ENCODE assay signal across 24 cellular contexts in the genomic region with DNA sequence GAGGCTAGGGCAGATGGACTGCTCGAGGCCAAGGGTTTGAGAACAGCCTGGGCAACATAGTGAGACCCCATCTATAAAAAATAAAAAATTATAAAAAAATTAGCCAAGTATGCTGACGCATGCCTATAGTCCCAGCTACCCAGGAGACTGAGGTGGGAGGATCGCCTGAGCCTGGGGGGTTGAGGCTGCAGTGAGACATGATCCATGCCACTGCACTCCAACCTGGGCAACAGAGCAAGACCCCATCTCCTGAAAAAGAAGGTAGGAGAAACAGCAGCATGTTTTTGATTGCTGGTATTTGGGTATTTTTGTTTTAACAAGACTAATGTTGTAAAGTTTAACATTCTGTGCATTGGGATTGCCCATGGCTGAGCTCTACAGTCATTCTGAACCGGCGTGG.
"Had no signal": no experiment of that assay in that cellular context is flagged by ENCODE, and none has a peak within 500 bp of the region (broad histone marks: within the 10 kb centered on the region; RNA-seq: fewer than 3 reads in every experiment).

No MANE protein-coding gene starts in this region.

- H3K4me1 Mint-ChIP-seq: immature natural killer cell, mesothelial cell of epicardium had no signal

- H3K4me3 ChIP-seq: colonic mucosa, esophagus muscularis mucosa, gastroesophageal sphincter, heart left ventricle, hepatocyte, left lung, lower lobe of right lung, mucosa of descending colon had no signal

- DNase-seq: colonic mucosa; cortex of kidney; effector CD8-positive, alpha-beta T cell; effector memory CD8-positive, alpha-beta T cell; endodermal cell; foreskin keratinocyte; heart left ventricle; hypothalamus; immature natural killer cell; islet precursor cell; left cardiac atrium; left lung; left ventricle myocardium superior; lower lobe of right lung; mesenchymal stem cell; mucosa of descending colon; naive B cell had no signal

- H3K27ac ChIP-seq: colonic mucosa, esophagus muscularis mucosa, foreskin keratinocyte, gastroesophageal sphincter, heart left ventricle, hepatocyte, left lung, lower lobe of right lung had no signal

- ATAC-seq: effector memory CD8-positive, alpha-beta T cell; foreskin keratinocyte; gastroesophageal sphincter; heart left ventricle; left cardiac atrium; left lung; left ventricle myocardium superior; lower lobe of right lung; mucosa of descending colon had no signal

- H3K27me3 ChIP-seq: colonic mucosa, esophagus muscularis mucosa, foreskin keratinocyte, gastroesophageal sphincter, heart left ventricle, hepatocyte, left lung had no signal

- H3K27ac Mint-ChIP-seq: dendritic cell treated with granulocyte-macrophage colony-stimulating factor and Interleukin-4, amounts not matched to agents 40 ng/mL and 50 ng/mL, for 4 days; endodermal cell; immature natural killer cell; mesothelial cell of epicardium had no signal

- H2AFZ ChIP-seq: hepatocyte had no signal

- H3K4me2 ChIP-seq: hepatocyte had no signal

- H3K9me3 ChIP-seq: colonic mucosa, esophagus muscularis mucosa, gastroesophageal sphincter, heart left ventricle, left lung, lower lobe of right lung, mucosa of descending colon had no signal

- H3K9me3 Mint-ChIP-seq: dendritic cell treated with granulocyte-macrophage colony-stimulating factor and Interleukin-4, amounts not matched to agents 40 ng/mL and 50 ng/mL, for 4 days; effector memory CD8-positive, alpha-beta T cell; endodermal cell; immature natural killer cell; mesothelial cell of epicardium; naive B cell had no signal

- FAIRE-seq: endometrium, frontal cortex had no signal

- H3K4me3 Mint-ChIP-seq: dendritic cell treated with granulocyte-macrophage colony-stimulating factor and Interleukin-4, amounts not matched to agents 40 ng/mL and 50 ng/mL, for 4 days; effector memory CD8-positive, alpha-beta T cell; endodermal cell; immature natural killer cell; mesothelial cell of epicardium; naive B cell had no signal

- H3K4me1 ChIP-seq: colonic mucosa, esophagus muscularis mucosa, foreskin keratinocyte, gastroesophageal sphincter, left lung, lower lobe of right lung had no signal

- H3K27me3 Mint-ChIP-seq: dendritic cell treated with granulocyte-macrophage colony-stimulating factor and Interleukin-4, amounts not matched to agents 40 ng/mL and 50 ng/mL, for 4 days; effector memory CD8-positive, alpha-beta T cell; naive B cell had no signal

- H3K79me2 ChIP-seq: hepatocyte had no signal
